Comparison of ENCODE assay signal across 1 cellular context in the genomic region with DNA sequence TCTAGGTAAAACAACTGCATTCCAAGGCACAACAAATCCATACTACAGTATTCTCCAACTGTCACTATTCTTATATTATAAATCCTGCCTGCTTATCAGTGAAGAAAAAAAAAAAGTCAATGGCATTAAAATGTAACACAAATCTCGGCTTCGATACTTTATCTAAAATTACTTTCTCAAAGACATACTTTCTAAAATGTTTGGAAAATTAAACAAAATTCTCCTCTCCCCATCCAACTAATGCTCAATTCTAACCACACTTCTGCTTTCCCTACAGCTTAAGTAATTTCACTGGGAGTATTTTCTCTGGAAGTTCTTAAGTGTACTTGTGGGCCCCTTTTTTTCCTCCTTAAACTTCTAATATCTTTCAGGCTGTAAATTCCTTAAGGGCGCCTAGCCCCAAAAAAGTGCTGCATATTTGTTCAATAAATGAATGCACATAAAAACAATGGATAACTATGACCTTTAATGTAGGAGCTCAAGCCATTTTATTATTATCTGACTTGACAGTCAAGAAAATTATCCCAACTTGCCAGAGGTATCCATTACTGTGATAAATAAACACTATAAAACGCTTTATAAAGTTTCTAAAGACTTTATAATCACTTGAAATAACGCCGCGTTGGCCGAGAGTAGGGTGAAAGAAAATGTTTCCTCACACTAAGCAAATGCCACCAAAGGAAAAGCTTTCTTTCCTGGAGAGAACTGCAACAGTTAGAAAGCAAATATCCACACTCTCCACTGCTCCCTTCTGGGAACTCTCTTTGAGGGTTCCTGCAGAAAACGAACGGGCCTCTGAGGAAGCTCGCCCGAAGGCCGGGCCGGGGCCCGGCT.
TF ChIP-seq lines count a peak whose summit lies in the region.

No MANE protein-coding gene starts in this region.

TF ChIP-seq in HEK293, 187 proteins besides CTCF, POLR2A, EP300 and RAD21 (continued from another document):
- TF ChIP-seq PRDM6 (tag by site-specific recombination; IDR thresholded peaks at IDR 0.05) (peak; percentile 82), ZNF146 (tag by site-specific recombination; IDR thresholded peaks at IDR 0.05) (no peak), PRDM1 (tag by site-specific recombination; IDR thresholded peaks at IDR 0.05) (peak; percentile 93), GLIS1 (tag by site-specific recombination; IDR thresholded peaks at IDR 0.05) (peak; percentile 26; the same call in 1 of the 2 replicates)
- TF ChIP-seq, protein P1, sequence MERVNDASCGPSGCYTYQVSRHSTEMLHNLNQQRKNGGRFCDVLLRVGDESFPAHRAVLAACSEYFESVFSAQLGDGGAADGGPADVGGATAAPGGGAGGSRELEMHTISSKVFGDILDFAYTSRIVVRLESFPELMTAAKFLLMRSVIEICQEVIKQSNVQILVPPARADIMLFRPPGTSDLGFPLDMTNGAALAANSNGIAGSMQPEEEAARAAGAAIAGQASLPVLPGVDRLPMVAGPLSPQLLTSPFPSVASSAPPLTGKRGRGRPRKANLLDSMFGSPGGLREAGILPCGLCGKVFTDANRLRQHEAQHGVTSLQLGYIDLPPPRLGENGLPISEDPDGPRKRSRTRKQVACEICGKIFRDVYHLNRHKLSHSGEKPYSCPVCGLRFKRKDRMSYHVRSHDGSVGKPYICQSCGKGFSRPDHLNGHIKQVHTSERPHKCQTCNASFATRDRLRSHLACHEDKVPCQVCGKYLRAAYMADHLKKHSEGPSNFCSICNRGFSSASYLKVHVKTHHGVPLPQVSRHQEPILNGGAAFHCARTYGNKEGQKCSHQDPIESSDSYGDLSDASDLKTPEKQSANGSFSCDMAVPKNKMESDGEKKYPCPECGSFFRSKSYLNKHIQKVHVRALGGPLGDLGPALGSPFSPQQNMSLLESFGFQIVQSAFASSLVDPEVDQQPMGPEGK (tag by site-specific recombination; IDR thresholded peaks at IDR 0.05), result no peak
- TF ChIP-seq, protein P2, sequence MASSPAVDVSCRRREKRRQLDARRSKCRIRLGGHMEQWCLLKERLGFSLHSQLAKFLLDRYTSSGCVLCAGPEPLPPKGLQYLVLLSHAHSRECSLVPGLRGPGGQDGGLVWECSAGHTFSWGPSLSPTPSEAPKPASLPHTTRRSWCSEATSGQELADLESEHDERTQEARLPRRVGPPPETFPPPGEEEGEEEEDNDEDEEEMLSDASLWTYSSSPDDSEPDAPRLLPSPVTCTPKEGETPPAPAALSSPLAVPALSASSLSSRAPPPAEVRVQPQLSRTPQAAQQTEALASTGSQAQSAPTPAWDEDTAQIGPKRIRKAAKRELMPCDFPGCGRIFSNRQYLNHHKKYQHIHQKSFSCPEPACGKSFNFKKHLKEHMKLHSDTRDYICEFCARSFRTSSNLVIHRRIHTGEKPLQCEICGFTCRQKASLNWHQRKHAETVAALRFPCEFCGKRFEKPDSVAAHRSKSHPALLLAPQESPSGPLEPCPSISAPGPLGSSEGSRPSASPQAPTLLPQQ (tag by site-specific recombination; IDR thresholded peaks at IDR 0.05), result peak; percentile 90
